Comparison of ENCODE assay signal across 15 cellular contexts in genomic region chr17:31248986-31249385, GRCh38. TPM values are rescaled to one million over a fixed set of nuclear protein-coding genes. Genes with fewer than 3 reads are reported as not detected.
DNase-seq lines count a peak whose midpoint lies in the region; ATAC-seq and TF ChIP-seq lines count a peak whose summit lies in the region.
"Had no signal": no experiment of that assay in that cellular context is flagged by ENCODE, and none has a peak within 500 bp of the region (broad histone marks: within the 10 kb centered on the region; RNA-seq: fewer than 3 reads in every experiment).

No MANE protein-coding gene starts in this region.

- no peak overlapping the region for H2AK9ac ChIP-seq in IMR-90 (replicated peaks; ENCODE audit: low read depth, low read length, poor library complexity)

- no CpG with 5 or more reads among the region's 2 CpGs for WGBS in IMR-90 (ENCODE audit: extremely low coverage in 2 of 2, insufficient read length in 1 of 2), 2 experiments

- TF ChIP-seq POLR2A in IMR-90 (IDR thresholded peaks at IDR 0.05; ENCODE audit: low read depth, low read length): no peak

- ATAC-seq in IMR-90 (ENCODE audit: low read depth): peak; percentile 81
- ATAC-seq in GM18498 (IDR thresholded peaks at IDR 0.05; ENCODE audit: unreplicated experiment): no peak
- no peak for ATAC-seq in left cardiac atrium
- ATAC-seq: GM12878, pancreas had no signal

- peak overlapping the region; percentile 87 for H2BK20ac ChIP-seq in IMR-90 (ENCODE audit: low read depth, low read length)

- H3K14ac ChIP-seq in IMR-90 (replicated peaks; ENCODE audit: low read depth, low read length): peak overlapping the region; percentile 89

- POLR2A ChIA-PET in IMR-90 (lab: Charles Lee; ENCODE audit: unreplicated experiment): no interaction called here

- no peak for TF ChIP-seq CTCF in IMR-90 (conservative IDR thresholded peaks at IDR 0.05; ENCODE audit: low read depth, low read length)

- H2AK5ac ChIP-seq in IMR-90 (ENCODE audit: low read depth, low read length): no peak overlapping the region

- no peaks in the 10 kb centered on the region for H3K9me3 ChIP-seq in IMR-90 (ENCODE audit: control insufficient read depth, insufficient read depth, low read length)
- H3K9me3 ChIP-seq: pancreas, tibial nerve had no signal

- H2AFZ ChIP-seq in IMR-90 (replicated peaks; ENCODE audit: low read length, poor library complexity): no peak overlapping the region

- CTCF ChIA-PET in IMR-90 (lab: Yijun Ruan, JAX): interaction anchor here (0.8 kb wide), 1 partner anchor 19 kb away, joined by 3 read pairs; no protein-coding TSS in a partner anchor

- peak overlapping the region; percentile 80; the same call in 1 of the 2 replicates for H3K18ac ChIP-seq in IMR-90 (ENCODE audit: low read depth, low read length)

- H3K23ac ChIP-seq in IMR-90 (ENCODE audit: low read depth, low read length): peak overlapping the region; percentile 79; the same call in 1 of the 2 replicates

- no peak overlapping the region for H4K5ac ChIP-seq in IMR-90 (ENCODE audit: low read depth, low read length)

- peak overlapping the region; percentile 49; the same call in 1 of the 2 replicates for H3K4me2 ChIP-seq in IMR-90 (ENCODE audit: low read depth, low read length)

- no peak for TF ChIP-seq RAD21 in IMR-90 (IDR thresholded peaks at IDR 0.05; ENCODE audit: low read length)

- intact Hi-C loops in IMR-90 (cut with micrococcal nuclease) (no loop called here), cardiac septum (cut with DNase I) (no loop called here), left cardiac atrium (cut with DNase I) (no loop called here)

- peaks cover 11% of the 10 kb centered on the region for H3K36me3 ChIP-seq in IMR-90 (ENCODE audit: control insufficient read depth, insufficient read depth, low read length)

- H3K4me1 ChIP-seq in IMR-90 (ENCODE audit: control insufficient read depth, insufficient read depth, low read length): peaks cover 14% of the 10 kb centered on the region
- H3K4me1 ChIP-seq: pancreas had no signal

- peak overlapping the region; percentile 78; the same call in 1 of the 2 replicates for H3K4ac ChIP-seq in IMR-90 (ENCODE audit: low read depth, low read length)

- peak overlapping the region in 1 of 2 experiments; percentile 84; a peak in 1 of 4 replicates for H4K8ac ChIP-seq in IMR-90 (ENCODE audit: low read depth in 2 of 2, low read length in 2 of 2)

- H3K9ac ChIP-seq in IMR-90 (ENCODE audit: low read depth, low read length): no peak overlapping the region

- no TSS peak for BruUV-seq in IMR-90 (replicated peaks; lab: Mats Ljungman, UMichigan)

- H3K56ac ChIP-seq in IMR-90 (ENCODE audit: extremely low read depth, insufficient read depth, low read length): 0 out of 2 replicates have a peak overlapping the region, but pooled peaks have one; percentile 38

- no peak overlapping the region; the same call in 1 of the 2 replicates for H4K91ac ChIP-seq in IMR-90 (ENCODE audit: insufficient read depth, low read depth, low read length)

- H4K20me1 ChIP-seq in IMR-90 (ENCODE audit: insufficient read depth, low read length): 0 out of 2 replicates have a peak, but pooled peaks cover 6% of the 10 kb centered on the region

- peaks cover 12 to 26% of the 10 kb centered on the region in 2 experiments for H3K79me1 ChIP-seq in IMR-90 (ENCODE audit: low read depth in 1 of 2, low read length in 2 of 2)

- no peak overlapping the region for H3K4me3 ChIP-seq in IMR-90 (ENCODE audit: insufficient read depth, low read depth, low read length)
- H3K4me3 ChIP-seq: GM12878, pancreas, tibial nerve had no signal

- H2BK120ac ChIP-seq in IMR-90 (ENCODE audit: low read depth, low read length): peak overlapping the region; percentile 88

- dilution Hi-C loops in IMR-90 (cut with HindIII; ENCODE audit: low sequenced_read_pairs, unreplicated experiment): no loop called here

- peak overlapping the region; percentile 46; the same call in 1 of the 2 replicates for H3K27ac ChIP-seq in IMR-90 (ENCODE audit: insufficient read depth, low read length)
- H3K27ac ChIP-seq: pancreas, tibial nerve had no signal

- H2BK15ac ChIP-seq in IMR-90 (ENCODE audit: low read depth, low read length): peak overlapping the region; percentile 39; the same call in 1 of the 3 replicates

- peak overlapping the region; percentile 98 for H2BK5ac ChIP-seq in IMR-90 (ENCODE audit: low read depth, low read length, poor library complexity, severe bottlenecking)

- H3K9me1 ChIP-seq in IMR-90 (ENCODE audit: insufficient read depth, low read length): peaks cover 2% of the 10 kb centered on the region

- DNase-seq in ACHN (peak; percentile 82), IMR-90 (peak; percentile 78), astrocyte of the hippocampus (ENCODE audit: low read depth, low spot score) (peak; percentile 49), glomerular visceral epithelial cell (ENCODE audit: extremely low spot score) (peak; percentile 53), cardiac septum (ENCODE audit: low spot score) (no peak), left cardiac atrium (no peak)
- DNase-seq in stimulated activated CD4-positive, alpha-beta T cell treated with anti-CD3 and anti-CD28 coated beads, Interleukin-4, amount 100 ng/mL, for 24 hours: no peak
- DNase-seq: activated T-cell treated with anti-CD3 and anti-CD28 coated beads, Interleukin-2, amount 50 U/mL, for 24 hours; AML-193; aorta; DMS153; pancreas had no signal

- in situ Hi-C loops in ACHN (cut with HindIII; ENCODE audit: low pct_ligation_motif_present, low pct_unique_long_range_greater_than_20kb, low sequenced_read_pairs): no loop called here
- in situ Hi-C loops in IMR-90 (cut with MboI; ENCODE audit: low sequenced_read_pairs): no loop called here

- no peaks in the 10 kb centered on the region for H3K27me3 ChIP-seq in IMR-90 (ENCODE audit: control insufficient read depth, insufficient read depth, low read length)
- H3K27me3 ChIP-seq: pancreas, tibial nerve had no signal

TF ChIP-seq in IMR-90, 13 proteins besides CTCF, POLR2A, EP300 and RAD21:
- TF ChIP-seq NFE2L2 (IDR thresholded peaks at IDR 0.05; ENCODE audit: low read depth, low read length) (no peak), MXI1 (IDR thresholded peaks at IDR 0.05; ENCODE audit: borderline replicate concordance, low read depth, low read length) (no peak), CEBPB (IDR thresholded peaks at IDR 0.05; ENCODE audit: low read depth, low read length) (peak; percentile 46; the same call in 1 of the 2 replicates), RCOR1 (IDR thresholded peaks at IDR 0.05; ENCODE audit: insufficient replicate concordance, low read length) (no peak), FOS (IDR thresholded peaks at IDR 0.05; ENCODE audit: low read depth, low read length) (0 out of 2 replicates have a peak, but pooled peaks have one; percentile 33), MAFK (IDR thresholded peaks at IDR 0.05; ENCODE audit: low read depth, low read length) (no peak), RFX5 (IDR thresholded peaks at IDR 0.05; ENCODE audit: low read depth, low read length) (no peak), BHLHE40 (IDR thresholded peaks at IDR 0.05; ENCODE audit: low read depth, low read length) (no peak), SMC3 (IDR thresholded peaks at IDR 0.05; ENCODE audit: low read depth, low read length) (no peak), MAZ (IDR thresholded peaks at IDR 0.05; ENCODE audit: borderline replicate concordance, low read depth, low read length) (no peak), CHD1 (IDR thresholded peaks at IDR 0.05; ENCODE audit: low read depth, low read length) (no peak), ELK1 (IDR thresholded peaks at IDR 0.05; ENCODE audit: borderline replicate concordance, low read depth, low read length) (no peak)
- TF ChIP-seq, protein P1, sequence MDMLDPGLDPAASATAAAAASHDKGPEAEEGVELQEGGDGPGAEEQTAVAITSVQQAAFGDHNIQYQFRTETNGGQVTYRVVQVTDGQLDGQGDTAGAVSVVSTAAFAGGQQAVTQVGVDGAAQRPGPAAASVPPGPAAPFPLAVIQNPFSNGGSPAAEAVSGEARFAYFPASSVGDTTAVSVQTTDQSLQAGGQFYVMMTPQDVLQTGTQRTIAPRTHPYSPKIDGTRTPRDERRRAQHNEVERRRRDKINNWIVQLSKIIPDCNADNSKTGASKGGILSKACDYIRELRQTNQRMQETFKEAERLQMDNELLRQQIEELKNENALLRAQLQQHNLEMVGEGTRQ (IDR thresholded peaks at IDR 0.05; ENCODE audit: low read depth, low read length): no peak

RNA-seq across cellular contexts. Expression of gene OMG, which starts 48.1 kb away (rescaled TPM):
- total RNA-seq in IMR-90 (2012; rRNA removed): 0.18 TPM in 1 of 2 replicates, not detected in the other
- polyA plus RNA-seq in IMR-90 (2012; rRNA removed): not detected in 2 replicates
- polyA plus RNA-seq in IMR-90 (2012; cell fraction: cytosol; rRNA removed): 0.13 TPM in 1 of 2 replicates, not detected in the other
- polyA plus RNA-seq in IMR-90 (2012; cell fraction: nucleus; rRNA removed; ENCODE audit: low replicate concordance): not detected in 2 replicates
- total RNA-seq in cardiac septum: 0.62 TPM
- under 1 TPM in 1 of 2 donors, not detected in 1; 0.56 TPM for total RNA-seq in left cardiac atrium
- total RNA-seq: tibial nerve had no signal
- polyA plus RNA-seq: aorta had no signal

Comparison
In these comparisons a context has a peak if more than half of its experiments do, and no peak if none do; other contexts are left out.
1. DNase-seq: peak in ACHN (single experiment), IMR-90 (single experiment), astrocyte of the hippocampus (single experiment) and glomerular visceral epithelial cell (single experiment); none in cardiac septum (single experiment), left cardiac atrium (single experiment) and stimulated activated CD4-positive, alpha-beta T cell treated with anti-CD3 and anti-CD28 coated beads, Interleukin-4, amount 100 ng/mL, for 24 hours (single experiment).